In genomic region chr21:36966066-36966845, GRCh38 we compare ENCODE assay signal across 8 cellular contexts. TPM values are rescaled to one million over a fixed set of nuclear protein-coding genes. Genes with fewer than 3 reads are reported as not detected.
DNase-seq lines count a peak whose midpoint lies in the region; ATAC-seq and TF ChIP-seq lines count a peak whose summit lies in the region.

Gene HLCS (minus strand): TSS chr21:36966669. CDS start chr21:36966638, 31 bp downstream.

- H3K4me3 Mint-ChIP-seq in activated naive CD4-positive, alpha-beta T cell treated with anti-CD3 and anti-CD28 coated beads, Interleukin-2, amount 10 ng/mL, durations not matched to agents 7 days and 5 days, result peak within 1 kb of the TSS; percentile 78
- peak within 1 kb of the TSS; percentile 81 for H3K4me3 Mint-ChIP-seq in progenitor cell of endocrine pancreas (ENCODE audit: low read depth)

- H3K36me3 ChIP-seq in ES-I3 (ENCODE audit: insufficient read depth, low read length), result 0 out of 2 replicates have a peak, but pooled peaks cover under 1% of the 10 kb centered on the region

- intact Hi-C loops in head of caudate nucleus (cut with DNase I), result no loop called here

- peaks cover 20% of the 10 kb centered on the region for H3K4me1 Mint-ChIP-seq in activated naive CD4-positive, alpha-beta T cell treated with anti-CD3 and anti-CD28 coated beads, Interleukin-2, amount 10 ng/mL, durations not matched to agents 7 days and 5 days
- H3K4me1 Mint-ChIP-seq in progenitor cell of endocrine pancreas (ENCODE audit: low read depth), result peaks cover 17% of the 10 kb centered on the region

- TF ChIP-seq CTCF in progenitor cell of endocrine pancreas (IDR thresholded peaks at IDR 0.05; ENCODE audit: unreplicated experiment), result peak; percentile 53

- H3K27me3 Mint-ChIP-seq in activated naive CD4-positive, alpha-beta T cell treated with anti-CD3 and anti-CD28 coated beads, Interleukin-2, amount 10 ng/mL, durations not matched to agents 7 days and 5 days, result peaks cover 2% of the 10 kb centered on the region
- H3K27me3 Mint-ChIP-seq in progenitor cell of endocrine pancreas, result no peaks in the 10 kb centered on the region

- peak within 1 kb of the TSS; percentile 76 for H3K27ac Mint-ChIP-seq in activated naive CD4-positive, alpha-beta T cell treated with anti-CD3 and anti-CD28 coated beads, Interleukin-2, amount 10 ng/mL, durations not matched to agents 7 days and 5 days
- peak within 1 kb of the TSS; percentile 98 for H3K27ac Mint-ChIP-seq in progenitor cell of endocrine pancreas

- H3K9me3 Mint-ChIP-seq in activated naive CD4-positive, alpha-beta T cell treated with anti-CD3 and anti-CD28 coated beads, Interleukin-2, amount 10 ng/mL, durations not matched to agents 7 days and 5 days, result no peaks in the 10 kb centered on the region
- no peaks in the 10 kb centered on the region for H3K9me3 Mint-ChIP-seq in progenitor cell of endocrine pancreas (ENCODE audit: low read depth)

- DNase-seq in LHCN-M2 (ENCODE audit: low read depth), result peak; percentile 40
- DNase-seq in SK-N-DZ (ENCODE audit: low spot score), result peak; percentile 49
- peak; percentile 79 for DNase-seq in activated naive CD4-positive, alpha-beta T cell treated with anti-CD3 and anti-CD28 coated beads, Interleukin-2, amount 10 ng/mL, durations not matched to agents 7 days and 5 days
- peak in 41 of 42 donors; percentile 34 to 83 (median 66) for DNase-seq in head of caudate nucleus
- DNase-seq in progenitor cell of endocrine pancreas (ENCODE audit: low spot score, unreplicated experiment), result peak; percentile 59
- peak; percentile 71 for DNase-seq in ureter (ENCODE audit: low spot score)

- no peaks in the 10 kb centered on the region for H3K9me3 ChIP-seq in ES-I3 (ENCODE audit: control insufficient read depth, insufficient read depth, low read length)

- ATAC-seq in GM21786 (IDR thresholded peaks at IDR 0.05; ENCODE audit: unreplicated experiment), result peak; percentile 68

- peak within 1 kb of the TSS; percentile 83 for H3K9ac ChIP-seq in ES-I3 (ENCODE audit: low read depth, low read length)

- H3K36me3 Mint-ChIP-seq in activated naive CD4-positive, alpha-beta T cell treated with anti-CD3 and anti-CD28 coated beads, Interleukin-2, amount 10 ng/mL, durations not matched to agents 7 days and 5 days, result peaks cover 6% of the 10 kb centered on the region
- peaks cover 2% of the 10 kb centered on the region for H3K36me3 Mint-ChIP-seq in progenitor cell of endocrine pancreas (ENCODE audit: insufficient read depth)

- H3K4me1 ChIP-seq in ES-I3 (ENCODE audit: insufficient read depth, low read length), result peaks cover 17% of the 10 kb centered on the region

- CTCF ChIA-PET in activated naive CD4-positive, alpha-beta T cell treated with anti-CD3 and anti-CD28 coated beads, Interleukin-2, amount 10 ng/mL, durations not matched to agents 7 days and 5 days (lab: Charles Lee), result interaction anchor here (0.7 to 2.3 kb wide), 8 partner anchors 11 to 706 kb away, joined by 3 to 12 read pairs (median 4); no protein-coding TSS in a partner anchor

RNA-seq across cellular contexts. Expression of gene HLCS, which starts in this region (rescaled TPM):
- total RNA-seq in LHCN-M2 (2014; rRNA removed), result 30.9 and 34.0 TPM in 2 replicates
- 14.3 TPM for polyA plus RNA-seq in LHCN-M2 (2012)
- polyA plus RNA-seq in SK-N-DZ (2014; cell fraction: cytosol; rRNA removed), result 5.0 and 8.0 TPM in 2 replicates
- polyA plus RNA-seq in SK-N-DZ (2014; cell fraction: nucleus; rRNA removed), result 4.8 and 12.2 TPM in 2 replicates
- 32.3 and 34.3 TPM in 2 replicates for total RNA-seq in progenitor cell of endocrine pancreas
- total RNA-seq in ureter, result 37.4 TPM

Comparison
In these comparisons a context has a peak if more than half of its experiments do, and no peak if none do; other contexts are left out.
1. Peak in every context shown above with its lines: DNase-seq and ATAC-seq.